1 cellular context compared by ENCODE assay signal in the genomic region with DNA sequence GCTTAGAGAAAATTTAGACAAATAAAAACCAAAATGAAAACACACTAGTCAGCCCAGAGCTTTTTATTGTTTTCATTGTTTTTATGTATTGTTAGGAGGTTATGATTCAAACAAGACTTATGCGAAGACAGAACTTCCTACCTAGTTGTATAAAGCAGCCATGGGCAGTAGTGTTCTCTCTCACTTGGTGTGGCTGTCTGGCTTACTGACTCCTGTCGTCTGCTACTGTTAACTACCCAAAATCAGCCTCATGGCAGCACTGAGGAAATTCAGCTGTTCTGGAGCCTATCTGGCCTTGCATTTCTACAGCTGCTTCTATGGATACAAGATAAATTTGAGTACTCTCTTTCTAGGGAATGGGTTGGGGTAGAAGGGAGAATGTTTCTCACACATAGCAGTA.
TF ChIP-seq lines count a peak whose summit lies in the region.

No MANE protein-coding gene starts in this region.

TF ChIP-seq in K562, 482 proteins besides CTCF, POLR2A, EP300 and RAD21:
- no peak for TF ChIP-seq KDM5B (IDR thresholded peaks at IDR 0.05; ENCODE audit: insufficient replicate concordance, low read depth, low read length)
- TF ChIP-seq ZNF165 (CRISPR knock-in tag; IDR thresholded peaks at IDR 0.05; ENCODE audit: borderline replicate concordance) = no peak
- TF ChIP-seq, protein P1, sequence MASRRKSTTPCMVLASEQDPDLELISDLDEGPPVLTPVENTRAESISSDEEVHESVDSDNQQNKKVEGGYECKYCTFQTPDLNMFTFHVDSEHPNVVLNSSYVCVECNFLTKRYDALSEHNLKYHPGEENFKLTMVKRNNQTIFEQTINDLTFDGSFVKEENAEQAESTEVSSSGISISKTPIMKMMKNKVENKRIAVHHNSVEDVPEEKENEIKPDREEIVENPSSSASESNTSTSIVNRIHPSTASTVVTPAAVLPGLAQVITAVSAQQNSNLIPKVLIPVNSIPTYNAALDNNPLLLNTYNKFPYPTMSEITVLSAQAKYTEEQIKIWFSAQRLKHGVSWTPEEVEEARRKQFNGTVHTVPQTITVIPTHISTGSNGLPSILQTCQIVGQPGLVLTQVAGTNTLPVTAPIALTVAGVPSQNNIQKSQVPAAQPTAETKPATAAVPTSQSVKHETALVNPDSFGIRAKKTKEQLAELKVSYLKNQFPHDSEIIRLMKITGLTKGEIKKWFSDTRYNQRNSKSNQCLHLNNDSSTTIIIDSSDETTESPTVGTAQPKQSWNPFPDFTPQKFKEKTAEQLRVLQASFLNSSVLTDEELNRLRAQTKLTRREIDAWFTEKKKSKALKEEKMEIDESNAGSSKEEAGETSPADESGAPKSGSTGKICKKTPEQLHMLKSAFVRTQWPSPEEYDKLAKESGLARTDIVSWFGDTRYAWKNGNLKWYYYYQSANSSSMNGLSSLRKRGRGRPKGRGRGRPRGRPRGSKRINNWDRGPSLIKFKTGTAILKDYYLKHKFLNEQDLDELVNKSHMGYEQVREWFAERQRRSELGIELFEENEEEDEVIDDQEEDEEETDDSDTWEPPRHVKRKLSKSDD (conservative IDR thresholded peaks at IDR 0.05; ENCODE audit: low read length) = no peak
- TF ChIP-seq ZNF140 (CRISPR knock-in tag; IDR thresholded peaks at IDR 0.05) = no peak
- no peak for TF ChIP-seq SNRNP70 (optimal IDR thresholded peaks at IDR 0.05; ENCODE audit: low read depth, low read length)
- no peak for TF ChIP-seq FOSL1 (tag; conservative IDR thresholded peaks at IDR 0.05)
- TF ChIP-seq TAF1 (IDR thresholded peaks at IDR 0.05; ENCODE audit: control insufficient read depth, extremely low read depth, insufficient read depth, low read length, severe bottlenecking) = no peak
- no peak for TF ChIP-seq MBD2 (IDR thresholded peaks at IDR 0.05; ENCODE audit: borderline replicate concordance, low read depth)
- TF ChIP-seq LARP7 (IDR thresholded peaks at IDR 0.05) = no peak
- no peak for TF ChIP-seq BCL6 (CRISPR knock-in tag; IDR thresholded peaks at IDR 0.05)
- no peak for TF ChIP-seq HNRNPK (IDR thresholded peaks at IDR 0.05; ENCODE audit: low read depth, low read length, poor library complexity, severe bottlenecking)
- TF ChIP-seq MXI1 (IDR thresholded peaks at IDR 0.05; ENCODE audit: low read depth, low read length) = no peak
- TF ChIP-seq NBN (IDR thresholded peaks at IDR 0.05; ENCODE audit: low read depth) = no peak
- no peak for TF ChIP-seq TEAD2 (tag; IDR thresholded peaks at IDR 0.05)
TF ChIP-seq in K562: peak in this region for 0.
